ENCODE assay signal across 8 cellular contexts in genomic region chr13:34087791-34088190, GRCh38.
"Had no signal": no experiment of that assay in that cellular context is flagged by ENCODE, and none has a peak within 500 bp of the region (broad histone marks: within the 10 kb centered on the region; RNA-seq: fewer than 3 reads in every experiment).

No MANE protein-coding gene starts in this region.

- H3K4me3 ChIP-seq: GM12878 had no signal

- FAIRE-seq: G401.6, GM12878, GM12891, GM12892, GM18507, GM19239 had no signal

- ATAC-seq: GM12878 had no signal

- DNase-seq: GDM1, GF-D8 had no signal
